ENCODE assay signal across 1 cellular context in genomic region chr2:73200281-73200680, GRCh38.
TF ChIP-seq lines count a peak whose summit lies in the region.

No MANE protein-coding gene starts in this region.

TF ChIP-seq in HepG2, 621 proteins besides CTCF, POLR2A, EP300 and RAD21:
- TF ChIP-seq FOSL2 (CRISPR knock-in tag; IDR thresholded peaks at IDR 0.05), result 0 out of 2 replicates have a peak, but pooled peaks have one; percentile 18
TF ChIP-seq in HepG2: peak in this region for 1; not testable (repeated sequence) for 620.
